Comparison of ENCODE assay signal across 21 cellular contexts in genomic region chr21:41499920-41500319, GRCh38. TPM values are rescaled to one million over a fixed set of nuclear protein-coding genes. Genes with fewer than 3 reads are reported as not detected.
DNase-seq lines count a peak whose midpoint lies in the region; ATAC-seq and TF ChIP-seq lines count a peak whose summit lies in the region.
"Had no signal": no experiment of that assay in that cellular context is flagged by ENCODE, and none has a peak within 500 bp of the region (broad histone marks: within the 10 kb centered on the region; RNA-seq: fewer than 3 reads in every experiment).

No MANE protein-coding gene starts in this region.

- CTCF ChIA-PET in PC-3 (lab: Charles Lee), result no interaction called here

- H3K79me2 ChIP-seq in PC-3 (ENCODE audit: low read length), result no peaks in the 10 kb centered on the region
- no peaks in the 10 kb centered on the region for H3K79me2 ChIP-seq in osteoblast (ENCODE audit: insufficient read depth, low read length)

- intact Hi-C loops in PC-3 (cut with micrococcal nuclease), result loop anchor here (5.0 to 10.0 kb wide), 2 partner anchors 112 to 175 kb away; no protein-coding TSS in a partner anchor

- H3K9ac ChIP-seq in PC-3 (ENCODE audit: low read length), result no peak overlapping the region
- H3K9ac ChIP-seq: GM23248 had no signal

- H3K4me1 Mint-ChIP-seq in type B pancreatic cell (ENCODE audit: unreplicated experiment), result peaks cover 29% of the 10 kb centered on the region
- H3K4me1 Mint-ChIP-seq: CD14-positive monocyte had no signal

- H3K36me3 ChIP-seq in PC-3 (ENCODE audit: low read depth, low read length) (no peaks in the 10 kb centered on the region), esophagus (ENCODE audit: control insufficient read depth in 2 of 2, insufficient read depth in 2 of 2, low read length in 1 of 2) (no peaks in the 10 kb centered on the region), osteoblast (ENCODE audit: insufficient read depth, low read length) (no peaks in the 10 kb centered on the region)
- H3K36me3 ChIP-seq: HAP-1 had no signal

- H3K27me3 ChIP-seq in PC-3 (ENCODE audit: low read length) (no peaks in the 10 kb centered on the region), esophagus (ENCODE audit: control insufficient read depth in 1 of 2, insufficient read depth in 2 of 2, low read length in 2 of 2) (no peaks in the 10 kb centered on the region), osteoblast (ENCODE audit: insufficient read depth, low read length) (peaks cover 14% of the 10 kb centered on the region)

- no peaks in the 10 kb centered on the region for H3K36me3 Mint-ChIP-seq in type B pancreatic cell
- H3K36me3 Mint-ChIP-seq: CD14-positive monocyte had no signal

- no peak for ATAC-seq in PC-3
- ATAC-seq: Right ventricle myocardium inferior had no signal

- H3K27ac ChIP-seq in PC-3 (ENCODE audit: low read length) (peak overlapping the region; percentile 21; the same call in 1 of the 2 replicates), esophagus (ENCODE audit: low read depth in 2 of 2, low read length in 1 of 2) (peak overlapping the region; percentile 1 to 53), osteoblast (ENCODE audit: low read depth, low read length) (no peak overlapping the region)
- H3K27ac ChIP-seq: GM23248, HL-60 had no signal

- H3F3A ChIP-seq in PC-3 (ENCODE audit: low read length, unreplicated experiment), result no peaks in the 10 kb centered on the region

- H3K9me2 ChIP-seq in PC-3 (replicated peaks; ENCODE audit: low read length), result no peaks in the 10 kb centered on the region

- DNase-seq in PC-3 (no peak), osteoblast (ENCODE audit: insufficient read length, low spot score, missing footprints) (peak; percentile 55), type B pancreatic cell (ENCODE audit: extremely low spot score, unreplicated experiment) (no peak), DMS 273 (lab: John Stamatoyannopoulos, UW; ENCODE audit: unreplicated experiment) (no peak), HuH-7.5 (ENCODE audit: low spot score) (no peak), NCI-H1436 treated with DMSO at 0.1 percent for 48 hours (lab: John Stamatoyannopoulos, UW) (no peak)
- DNase-seq: ACHN, COR-L47, DMS153, GDM1, GM23248, Kasumi-1, NCI-H1105, NCI-H1694 treated with DMSO at 0.1 percent for 48 hours had no signal

- TF ChIP-seq CTCF in PC-3 (conservative IDR thresholded peaks at IDR 0.05; ENCODE audit: low read depth, low read length) (no peak), osteoblast (IDR thresholded peaks at IDR 0.05; ENCODE audit: extremely low read depth, low read depth, low read length) (no peak), type B pancreatic cell (conservative IDR thresholded peaks at IDR 0.05) (no peak)

- no peak overlapping the region for H3K4me3 ChIP-seq in PC-3 (ENCODE audit: low read length)
- H3K4me3 ChIP-seq in esophagus (ENCODE audit: low read depth in 1 of 2, low read length in 2 of 2), result peak overlapping the region; percentile 5 to 20
- H3K4me3 ChIP-seq in osteoblast (ENCODE audit: insufficient read depth, low read length), result no peak overlapping the region
- H3K4me3 ChIP-seq: GM23248, HAP-1 had no signal

- peak overlapping the region; percentile 86 for H3K27ac Mint-ChIP-seq in type B pancreatic cell

- peak overlapping the region; percentile 62 for H3K4me3 Mint-ChIP-seq in type B pancreatic cell
- H3K4me3 Mint-ChIP-seq: CD14-positive monocyte had no signal

- H3K4me1 ChIP-seq in PC-3 (ENCODE audit: insufficient read depth, low read length) (peaks cover 30% of the 10 kb centered on the region), esophagus (ENCODE audit: control insufficient read depth in 2 of 2, insufficient read depth in 2 of 2, low read length in 1 of 2) (peaks cover 0 to 5% of the 10 kb centered on the region in 2 donors), osteoblast (ENCODE audit: insufficient read depth, low read length) (no peaks in the 10 kb centered on the region)
- H3K4me1 ChIP-seq: HAP-1 had no signal

- peaks cover 25% of the 10 kb centered on the region for H3K27me3 Mint-ChIP-seq in type B pancreatic cell

- 54 to 87% methylated on average over 2 of the region's 2 CpGs for WGBS in esophagus, 2 donors

- H2AFZ ChIP-seq in PC-3 (ENCODE audit: low read length) (no peak overlapping the region), osteoblast (ENCODE audit: low read length) (no peak overlapping the region)
- H2AFZ ChIP-seq: GM23248 had no signal

- no TSS peak for BruUV-seq in PC-3 (replicated peaks; lab: Mats Ljungman, UMichigan)

- H3K4me2 ChIP-seq in PC-3 (ENCODE audit: low read length), result peak overlapping the region; percentile 40; the same call in 1 of the 2 replicates
- no peak overlapping the region for H3K4me2 ChIP-seq in osteoblast (ENCODE audit: insufficient read depth, low read length)

- H4K20me1 ChIP-seq in PC-3 (ENCODE audit: low read length) (no peaks in the 10 kb centered on the region), osteoblast (ENCODE audit: insufficient read depth, low read length) (no peaks in the 10 kb centered on the region)

- H3K9me3 ChIP-seq in PC-3 (ENCODE audit: low read length) (no peaks in the 10 kb centered on the region), esophagus (ENCODE audit: control insufficient read depth in 2 of 2, insufficient read depth in 1 of 2, low read depth in 1 of 2, low read length in 1 of 2) (no peaks in the 10 kb centered on the region), osteoblast (ENCODE audit: low read depth, low read length) (no peaks in the 10 kb centered on the region)
- H3K9me3 ChIP-seq: HAP-1 had no signal

- H3K9me3 Mint-ChIP-seq in type B pancreatic cell, result no peaks in the 10 kb centered on the region
- H3K9me3 Mint-ChIP-seq: CD14-positive monocyte had no signal

- POLR2A ChIA-PET in PC-3 (lab: Charles Lee; ENCODE audit: unreplicated experiment), result interaction anchor here (0.6 kb wide), 1 partner anchor 287 kb away, joined by 3 read pairs; no protein-coding TSS in a partner anchor

RNA-seq across cellular contexts. Expression of gene TMPRSS2, which starts 8.0 kb away (rescaled TPM):
- total RNA-seq in PC-3 (2014; rRNA removed), result 9.3 and 15.8 TPM in 2 replicates
- polyA plus RNA-seq in esophagus, result 10 to 100 TPM; 29.5 to 66.6 TPM
- under 0.01 TPM in 1 of 2 replicates, not detected in the other for total RNA-seq in osteoblast
- total RNA-seq in type B pancreatic cell (ENCODE audit: low replicate concordance), result 82.1 and 91.7 TPM in 2 replicates
- total RNA-seq: GM23248, NCI-H460, Right ventricle myocardium inferior, SK-MEL-5 had no signal
- polyA plus RNA-seq: CD14-positive monocyte, GM23248 had no signal

Comparison
In these comparisons a context has a peak if more than half of its experiments do, and no peak if none do; other contexts are left out.
1. H3K4me3 ChIP-seq: peak in esophagus (2 of 2); none in PC-3 (single experiment) and osteoblast (single experiment).
2. RNA of gene TMPRSS2, which starts 8.0 kb away (total RNA-seq): 82.1 to 91.7 TPM in type B pancreatic cell and 9.3 to 15.8 TPM in PC-3; under 0.01 TPM in osteoblast; every median in the first group is over 10 times any median in the second.